ENCODE assay signal across 9 cellular contexts in genomic region chr20:2509468-2509781, GRCh38. TPM values are rescaled to one million over a fixed set of nuclear protein-coding genes. Genes with fewer than 3 reads are reported as not detected.
DNase-seq lines count a peak whose midpoint lies in the region; ATAC-seq and TF ChIP-seq lines count a peak whose summit lies in the region.
"Had no signal": no experiment of that assay in that cellular context is flagged by ENCODE, and none has a peak within 500 bp of the region (broad histone marks: within the 10 kb centered on the region; RNA-seq: fewer than 3 reads in every experiment).

No MANE protein-coding gene starts in this region.

- H3K9ac ChIP-seq in HUES64 (ENCODE audit: low read depth, low read length) (no peak overlapping the region; the same call in 1 of the 2 replicates), muscle layer of colon (ENCODE audit: low read length) (peak overlapping the region; percentile 87)

- H3K27me3 ChIP-seq in HUES64 (ENCODE audit: insufficient read depth, low read length) (peaks cover 68% of the 10 kb centered on the region), muscle layer of colon (ENCODE audit: control insufficient read depth in 1 of 2, insufficient read depth in 2 of 2, low read length in 2 of 2) (no peaks in the 10 kb centered on the region)

- H3K36me3 Mint-ChIP-seq in chondrocyte (ENCODE audit: low read depth): peaks cover 2% of the 10 kb centered on the region

- H3K4me1 Mint-ChIP-seq in chondrocyte (ENCODE audit: low read depth): peaks cover 13% of the 10 kb centered on the region

- peaks cover 2% of the 10 kb centered on the region for H3K27me3 Mint-ChIP-seq in chondrocyte (ENCODE audit: low read depth)

- H3K4me3 ChIP-seq in HUES64 (ENCODE audit: low read length) (peak overlapping the region; percentile 70), muscle layer of colon (ENCODE audit: low read depth in 1 of 2, low read length in 2 of 2) (peak overlapping the region; percentile 95 to 98)

- H3K9me3 ChIP-seq in HUES64 (ENCODE audit: insufficient read depth, low read depth, low read length): no peaks in the 10 kb centered on the region
- no peaks in the 10 kb centered on the region for H3K9me3 ChIP-seq in muscle layer of colon (ENCODE audit: low read length)

- DNase-seq in chondrocyte (ENCODE audit: low spot score): no peak
- DNase-seq in Ammon's horn (ENCODE audit: low spot score): no peak
- no peak for DNase-seq in NCI-H226

- peak overlapping the region; percentile 98 for H3K27ac Mint-ChIP-seq in chondrocyte (ENCODE audit: unreplicated experiment)

- peak overlapping the region; percentile 100 for H3K4me3 Mint-ChIP-seq in chondrocyte (ENCODE audit: unreplicated experiment)

- ATAC-seq in GM21723 (IDR thresholded peaks at IDR 0.05; ENCODE audit: unreplicated experiment) (no peak), GM18858 (IDR thresholded peaks at IDR 0.05; ENCODE audit: unreplicated experiment) (no peak)

- H3K27ac ChIP-seq in 22Rv1 (peak overlapping the region; percentile 62), HUES64 (ENCODE audit: low read depth, low read length) (no peak overlapping the region; the same call in 1 of the 2 replicates), muscle layer of colon (ENCODE audit: low read depth, low read length) (peak overlapping the region; percentile 94)

- no peaks in the 10 kb centered on the region for H3K36me3 ChIP-seq in HUES64 (ENCODE audit: insufficient read depth, low read length)
- H3K36me3 ChIP-seq in muscle layer of colon (ENCODE audit: insufficient read depth, low read length): no peaks in the 10 kb centered on the region

- TF ChIP-seq CTCF in 22Rv1 (IDR thresholded peaks at IDR 0.05) (no peak), chondrocyte (IDR thresholded peaks at IDR 0.05) (no peak)

- H3K4me1 ChIP-seq in HUES64 (ENCODE audit: insufficient read depth, low read length) (no peaks in the 10 kb centered on the region; the same call in 1 of the 2 replicates), muscle layer of colon (ENCODE audit: insufficient read depth, low read length) (peaks cover 10% of the 10 kb centered on the region)

- no peaks in the 10 kb centered on the region for H3K9me3 Mint-ChIP-seq in chondrocyte (ENCODE audit: low read depth)

- 9% methylated on average over 8 of the region's 9 CpGs for WGBS in HUES64

RNA-seq across cellular contexts. Expression of gene ZNF343, which starts 0.7 kb away (rescaled TPM):
- 2.1 TPM for polyA plus RNA-seq in HUES64 (2013, experiment 1 of 2)
- 3.0 TPM for polyA plus RNA-seq in HUES64 (2013, experiment 2 of 2)
- total RNA-seq in chondrocyte: 9.6 to 12.2 TPM (median 11.5 TPM) in 3 replicates

RNA-seq across cellular contexts. Expression of gene TMC2, which starts 26.9 kb away (rescaled TPM):
- polyA plus RNA-seq in HUES64 (2013, experiment 1 of 2): not detected
- polyA plus RNA-seq in HUES64 (2013, experiment 2 of 2): not detected
- total RNA-seq in chondrocyte: not detected in 3 replicates
- total RNA-seq: dermis blood vessel endothelial cell had no signal

RNA-seq across cellular contexts. Expression of gene SNRPB, which starts 38.8 kb away (rescaled TPM):
- polyA plus RNA-seq in HUES64 (2013, experiment 1 of 2): 414 TPM
- 397 TPM for polyA plus RNA-seq in HUES64 (2013, experiment 2 of 2)
- total RNA-seq in chondrocyte: 99.8 to 103 TPM (median 103 TPM) in 3 replicates
